Comparison of ENCODE assay signal across 8 cellular contexts in genomic region chr9:137045294-137046093, GRCh38. TPM values are rescaled to one million over a fixed set of nuclear protein-coding genes. Genes with fewer than 3 reads are reported as not detected.
A peak's percentile ranks its signal among the peaks of the same experiment; 100 is the strongest.
DNase-seq lines count a peak whose midpoint lies in the region; ATAC-seq and TF ChIP-seq lines count a peak whose summit lies in the region.

No MANE protein-coding gene starts in this region.

- 2 to 5% (median 4%) methylated on average over 45 to 97 of the region's 97 CpGs for WGBS in psoas muscle, 3 donors

- peak; percentile 7 to 19 for ATAC-seq in natural killer cell treated with Interleukin-12 subunit alpha and Interleukin-12 subunit beta and Interleukin-15 and Interleukin-18, amount 100 ng/mL, for 72 hours
- ATAC-seq in natural killer cell (no peak), psoas muscle (peak in 1 of 4 donors; percentile 22), HG03378 (IDR thresholded peaks at IDR 0.05; ENCODE audit: unreplicated experiment) (no peak), GM21390 (IDR thresholded peaks at IDR 0.05; ENCODE audit: unreplicated experiment) (no peak)

- intact Hi-C loops in natural killer cell (cut with micrococcal nuclease): loop anchor here (5.0 kb wide), 1 partner anchor 182 kb away; the partner anchor contains the start of genes CYSRT1 and RNF224
- intact Hi-C loops in psoas muscle (cut with DNase I): loop anchor here in 1 of 2 donors (2.0 kb wide), 1 partner anchor 19 kb away; no protein-coding TSS in a partner anchor

- peaks cover 8 to 19% of the 10 kb centered on the region in 2 donors for H3K27me3 Mint-ChIP-seq in natural killer cell treated with Interleukin-12 subunit alpha and Interleukin-12 subunit beta and Interleukin-15 and Interleukin-18, amount 100 ng/mL, for 72 hours
- H3K27me3 Mint-ChIP-seq in natural killer cell (ENCODE audit: low read depth in 2 of 2) (peaks cover 14 to 33% of the 10 kb centered on the region in 2 donors), glutamatergic neuron (ENCODE audit: unreplicated experiment) (peaks cover 4% of the 10 kb centered on the region)
- H3K27me3 Mint-ChIP-seq in activated CD4-positive, alpha-beta memory T cell treated with anti-CD3 and anti-CD28 coated beads, Interleukin-2, amount 10 ng/mL, durations not matched to agents 7 days and 5 days: peaks cover 31% of the 10 kb centered on the region

- POLR2A ChIA-PET in activated CD4-positive, alpha-beta memory T cell treated with anti-CD3 and anti-CD28 coated beads, Interleukin-2, amount 10 ng/mL, durations not matched to agents 7 days and 5 days (lab: Charles Lee): interaction anchor here (1.3 to 2.2 kb wide), 4 partner anchors 10 to 22 kb away, joined by 4 to 12 read pairs (median 7); no protein-coding TSS in a partner anchor

- peaks cover 18% of the 10 kb centered on the region for H3K4me1 ChIP-seq in psoas muscle

- H3K4me3 Mint-ChIP-seq in natural killer cell treated with Interleukin-12 subunit alpha and Interleukin-12 subunit beta and Interleukin-15 and Interleukin-18, amount 100 ng/mL, for 72 hours: peak overlapping the region; percentile 48
- H3K4me3 Mint-ChIP-seq in natural killer cell: no peak overlapping the region
- H3K4me3 Mint-ChIP-seq in activated CD4-positive, alpha-beta memory T cell treated with anti-CD3 and anti-CD28 coated beads, Interleukin-2, amount 10 ng/mL, durations not matched to agents 7 days and 5 days: peak overlapping the region; percentile 76
- H3K4me3 Mint-ChIP-seq in glutamatergic neuron (ENCODE audit: unreplicated experiment): peak overlapping the region; percentile 91

- H3K27ac ChIP-seq in psoas muscle: peak overlapping the region; percentile 50

- peaks cover 0 to 59% (median 10%) of the 10 kb centered on the region in 3 donors for H3K27me3 ChIP-seq in psoas muscle (ENCODE audit: insufficient read depth in 3 of 3, low read length in 2 of 3)

- CTCF ChIA-PET in activated CD4-positive, alpha-beta memory T cell treated with anti-CD3 and anti-CD28 coated beads, Interleukin-2, amount 10 ng/mL, durations not matched to agents 7 days and 5 days (lab: Charles Lee): interaction anchor here (0.6 to 2.5 kb wide), 9 partner anchors 10 to 80 kb away, joined by 3 to 69 read pairs (median 13); partner anchors contain the start of genes ABCA2, MAN1B1 and SAPCD2

- no peaks in the 10 kb centered on the region for H3K36me3 ChIP-seq in psoas muscle (ENCODE audit: insufficient read depth in 1 of 2, low read depth in 1 of 2)

- no peak for TF ChIP-seq CTCF in natural killer cell (IDR thresholded peaks at IDR 0.05)
- TF ChIP-seq CTCF in glutamatergic neuron (IDR thresholded peaks at IDR 0.05; ENCODE audit: partially characterized antibody, unreplicated experiment): no peak
- TF ChIP-seq CTCF in psoas muscle (IDR thresholded peaks at IDR 0.05): no peak

- H3K36me3 Mint-ChIP-seq in natural killer cell treated with Interleukin-12 subunit alpha and Interleukin-12 subunit beta and Interleukin-15 and Interleukin-18, amount 100 ng/mL, for 72 hours: no peaks in the 10 kb centered on the region
- H3K36me3 Mint-ChIP-seq in natural killer cell (no peaks in the 10 kb centered on the region), glutamatergic neuron (ENCODE audit: unreplicated experiment) (no peaks in the 10 kb centered on the region)
- no peaks in the 10 kb centered on the region for H3K36me3 Mint-ChIP-seq in activated CD4-positive, alpha-beta memory T cell treated with anti-CD3 and anti-CD28 coated beads, Interleukin-2, amount 10 ng/mL, durations not matched to agents 7 days and 5 days (ENCODE audit: low read depth)

- H3K9me3 Mint-ChIP-seq in natural killer cell treated with Interleukin-12 subunit alpha and Interleukin-12 subunit beta and Interleukin-15 and Interleukin-18, amount 100 ng/mL, for 72 hours: no peaks in the 10 kb centered on the region
- no peaks in the 10 kb centered on the region for H3K9me3 Mint-ChIP-seq in natural killer cell
- H3K9me3 Mint-ChIP-seq in activated CD4-positive, alpha-beta memory T cell treated with anti-CD3 and anti-CD28 coated beads, Interleukin-2, amount 10 ng/mL, durations not matched to agents 7 days and 5 days: no peaks in the 10 kb centered on the region
- no peaks in the 10 kb centered on the region for H3K9me3 Mint-ChIP-seq in glutamatergic neuron (ENCODE audit: unreplicated experiment)

- H3K27ac Mint-ChIP-seq in natural killer cell treated with Interleukin-12 subunit alpha and Interleukin-12 subunit beta and Interleukin-15 and Interleukin-18, amount 100 ng/mL, for 72 hours: no peak overlapping the region
- H3K27ac Mint-ChIP-seq in natural killer cell: no peak overlapping the region
- peak overlapping the region; percentile 65 for H3K27ac Mint-ChIP-seq in activated CD4-positive, alpha-beta memory T cell treated with anti-CD3 and anti-CD28 coated beads, Interleukin-2, amount 10 ng/mL, durations not matched to agents 7 days and 5 days
- H3K27ac Mint-ChIP-seq in glutamatergic neuron (ENCODE audit: unreplicated experiment): peak overlapping the region; percentile 48

- no peak for DNase-seq in natural killer cell treated with Interleukin-12 subunit alpha and Interleukin-12 subunit beta and Interleukin-15 and Interleukin-18, amount 100 ng/mL, for 72 hours (ENCODE audit: low spot score)
- DNase-seq in natural killer cell (no peak), glutamatergic neuron (peak; percentile 85), psoas muscle (no peak), epidermal melanocyte (ENCODE audit: insufficient read length, low spot score) (no peak)
- no peak for DNase-seq in activated CD4-positive, alpha-beta memory T cell treated with anti-CD3 and anti-CD28 coated beads, Interleukin-2, amount 10 ng/mL, durations not matched to agents 7 days and 5 days

- H3K4me3 ChIP-seq in psoas muscle: peak overlapping the region; percentile 69

- H3K4me1 Mint-ChIP-seq in natural killer cell treated with Interleukin-12 subunit alpha and Interleukin-12 subunit beta and Interleukin-15 and Interleukin-18, amount 100 ng/mL, for 72 hours (ENCODE audit: low read depth in 2 of 2): peaks cover 4 to 14% of the 10 kb centered on the region in 2 donors
- H3K4me1 Mint-ChIP-seq in natural killer cell (peaks cover 5 to 7% of the 10 kb centered on the region in 2 donors), glutamatergic neuron (ENCODE audit: low read depth, unreplicated experiment) (no peaks in the 10 kb centered on the region)
- peaks cover 29% of the 10 kb centered on the region for H3K4me1 Mint-ChIP-seq in activated CD4-positive, alpha-beta memory T cell treated with anti-CD3 and anti-CD28 coated beads, Interleukin-2, amount 10 ng/mL, durations not matched to agents 7 days and 5 days

- H3K9me3 ChIP-seq in psoas muscle: no peaks in the 10 kb centered on the region

RNA-seq across cellular contexts. Expression of gene NPDC1, which starts 0.5 kb away (rescaled TPM):
- total RNA-seq in natural killer cell treated with Interleukin-12 subunit alpha and Interleukin-12 subunit beta and Interleukin-15 and Interleukin-18, amount 100 ng/mL, for 72 hours: 10 to 100 TPM; 11.2 to 41.7 TPM
- total RNA-seq in natural killer cell: 1 to 10 TPM in 2 of 3 donors, under 1 TPM in 1; 0.87 to 5.6 (median 3.4) TPM
- 10 to 100 TPM; 82.8 to 89.2 TPM for total RNA-seq in activated CD4-positive, alpha-beta memory T cell treated with anti-CD3 and anti-CD28 coated beads, Interleukin-2, amount 10 ng/mL, durations not matched to agents 7 days and 5 days
- total RNA-seq in glutamatergic neuron (ENCODE audit: unreplicated experiment): 260 TPM
- total RNA-seq in psoas muscle: 10 to 100 TPM; 17.3 to 32.1 (median 22.6) TPM
- polyA plus RNA-seq in psoas muscle: 10 to 100 TPM; 14.8 to 23.2 (median 17.6) TPM

RNA-seq across cellular contexts. Expression of gene ENTPD2, which starts 8.4 kb away (rescaled TPM):
- not detected for total RNA-seq in natural killer cell treated with Interleukin-12 subunit alpha and Interleukin-12 subunit beta and Interleukin-15 and Interleukin-18, amount 100 ng/mL, for 72 hours
- not detected for total RNA-seq in natural killer cell
- under 1 TPM; 0.15 to 0.40 TPM for total RNA-seq in activated CD4-positive, alpha-beta memory T cell treated with anti-CD3 and anti-CD28 coated beads, Interleukin-2, amount 10 ng/mL, durations not matched to agents 7 days and 5 days
- 0.69 TPM for total RNA-seq in glutamatergic neuron (ENCODE audit: unreplicated experiment)
- 1 to 10 TPM in 2 of 4 donors, under 1 TPM in 2; 0.59 to 1.4 (median 0.95) TPM for total RNA-seq in psoas muscle
- under 1 TPM; 0.17 to 0.29 (median 0.28) TPM for polyA plus RNA-seq in psoas muscle

RNA-seq across cellular contexts. Expression of gene FUT7, which starts 13.6 kb away (rescaled TPM):
- 10 to 100 TPM; 10.0 to 17.8 TPM for total RNA-seq in natural killer cell treated with Interleukin-12 subunit alpha and Interleukin-12 subunit beta and Interleukin-15 and Interleukin-18, amount 100 ng/mL, for 72 hours
- 1 to 10 TPM in 2 of 3 donors, under 1 TPM in 1; 0.99 to 5.1 (median 3.9) TPM for total RNA-seq in natural killer cell
- total RNA-seq in activated CD4-positive, alpha-beta memory T cell treated with anti-CD3 and anti-CD28 coated beads, Interleukin-2, amount 10 ng/mL, durations not matched to agents 7 days and 5 days: 10 to 100 TPM in 1 of 2 experiments, 1 to 10 TPM in 1; 9.9 to 10.4 TPM
- total RNA-seq in glutamatergic neuron (ENCODE audit: unreplicated experiment): 0.20 TPM
- total RNA-seq in psoas muscle: under 1 TPM in 1 of 4 donors, not detected in 3; 0.08 TPM
- under 1 TPM in 2 of 3 donors, not detected in 1; 0.01 to 0.06 TPM for polyA plus RNA-seq in psoas muscle

RNA-seq across cellular contexts. Expression of gene ABCA2, which starts 17.5 kb away (rescaled TPM):
- total RNA-seq in natural killer cell treated with Interleukin-12 subunit alpha and Interleukin-12 subunit beta and Interleukin-15 and Interleukin-18, amount 100 ng/mL, for 72 hours: 100 to 1,000 TPM in 1 of 2 donors, 10 to 100 TPM in 1; 77.6 to 109 TPM
- 100 to 1,000 TPM; 356 to 416 (median 357) TPM for total RNA-seq in natural killer cell
- 10 to 100 TPM; 55.5 to 65.9 TPM for total RNA-seq in activated CD4-positive, alpha-beta memory T cell treated with anti-CD3 and anti-CD28 coated beads, Interleukin-2, amount 10 ng/mL, durations not matched to agents 7 days and 5 days
- total RNA-seq in glutamatergic neuron (ENCODE audit: unreplicated experiment): 70.7 TPM
- 10 to 100 TPM; 12.2 to 23.5 (median 18.3) TPM for total RNA-seq in psoas muscle
- polyA plus RNA-seq in psoas muscle: 10 to 100 TPM in 1 of 3 donors, 1 to 10 TPM in 2; 6.9 to 11.1 (median 8.5) TPM

RNA-seq across cellular contexts. Expression of gene SAPCD2, which starts 24.9 kb away (rescaled TPM):
- total RNA-seq in natural killer cell treated with Interleukin-12 subunit alpha and Interleukin-12 subunit beta and Interleukin-15 and Interleukin-18, amount 100 ng/mL, for 72 hours: 10 to 100 TPM in 1 of 2 donors, 1 to 10 TPM in 1; 9.5 to 20.8 TPM
- total RNA-seq in natural killer cell: 1 to 10 TPM in 2 of 3 donors, under 1 TPM in 1; 0.59 to 2.6 (median 1.0) TPM
- 10 to 100 TPM; 26.8 to 27.0 TPM for total RNA-seq in activated CD4-positive, alpha-beta memory T cell treated with anti-CD3 and anti-CD28 coated beads, Interleukin-2, amount 10 ng/mL, durations not matched to agents 7 days and 5 days
- 13.5 TPM for total RNA-seq in glutamatergic neuron (ENCODE audit: unreplicated experiment)
- under 1 TPM; 0.10 to 0.15 (median 0.12) TPM for total RNA-seq in psoas muscle
- polyA plus RNA-seq in psoas muscle: under 1 TPM in 2 of 3 donors, not detected in 1; 0.18 to 0.22 TPM

Comparison
In these comparisons a context has a peak if more than half of its experiments do, and no peak if none do; other contexts are left out.
1. ATAC-seq: peak in natural killer cell treated with Interleukin-12 subunit alpha and Interleukin-12 subunit beta and Interleukin-15 and Interleukin-18, amount 100 ng/mL, for 72 hours (2 of 2); none in natural killer cell (0 of 3), HG03378 (single experiment) and GM21390 (single experiment).
2. H3K27ac Mint-ChIP-seq: peak in activated CD4-positive, alpha-beta memory T cell treated with anti-CD3 and anti-CD28 coated beads, Interleukin-2, amount 10 ng/mL, durations not matched to agents 7 days and 5 days (single experiment) and glutamatergic neuron (single experiment); none in natural killer cell treated with Interleukin-12 subunit alpha and Interleukin-12 subunit beta and Interleukin-15 and Interleukin-18, amount 100 ng/mL, for 72 hours (0 of 2) and natural killer cell (0 of 2).